19 cellular contexts compared by ENCODE assay signal in genomic region chr5:3047212-3047774, GRCh38.
"Had no signal": no experiment of that assay in that cellular context is flagged by ENCODE, and none has a peak within 500 bp of the region (broad histone marks: within the 10 kb centered on the region; RNA-seq: fewer than 3 reads in every experiment).

No MANE protein-coding gene starts in this region.

- FAIRE-seq: RCC 7860 had no signal

- H3K36me3 ChIP-seq: MG63, SJSA1 had no signal

- H3K9me3 ChIP-seq: MG63 had no signal

- H3K4me3 ChIP-seq: MG63, SJSA1, SK-N-MC had no signal

- H3K27ac ChIP-seq: SJSA1, SK-N-MC had no signal

- H3K27me3 ChIP-seq: MG63, SJSA1 had no signal

- H3K4me1 ChIP-seq: SJSA1 had no signal

- DNase-seq: KBM-7, MG63, NCI-H1105, NCI-H1417, NCI-H1436 treated with DMSO at 0.1 percent for 48 hours, NCI-H1694, NCI-H187 treated with DMSO at 0.1 percent for 48 hours, NCI-H2029 treated with DMSO at 0.1 percent for 48 hours, NCI-H2171 treated with DMSO at 0.1 percent for 48 hours, NCI-H510A, NCI-H524 treated with DMSO at 0.1 percent for 48 hours, NCI-H69, NCI-H774, Right ventricle myocardium superior, RPMI8226, SIG-M5 had no signal
